1 cellular context compared by ENCODE assay signal in genomic region chr11:2891291-2891690, GRCh38.
TF ChIP-seq lines count a peak whose summit lies in the region.

No MANE protein-coding gene starts in this region.

TF ChIP-seq in K562, 482 proteins besides CTCF, POLR2A, EP300 and RAD21 (continued from another document):
- peak in 1 of 2 experiments; percentile 21 for TF ChIP-seq E2F6 (IDR thresholded peaks at IDR 0.05; ENCODE audit: borderline replicate concordance in 1 of 2, extremely low read depth in 1 of 2, insufficient read depth in 1 of 2, insufficient read length in 1 of 2, low read depth in 1 of 2, low read length in 1 of 2, poor library complexity in 1 of 2, severe bottlenecking in 1 of 2)
- peak; percentile 72 for TF ChIP-seq CTCFL (IDR thresholded peaks at IDR 0.05; ENCODE audit: borderline replicate concordance, insufficient read depth, low read depth, low read length, poor library complexity, severe bottlenecking)
- TF ChIP-seq TRIM24 (IDR thresholded peaks at IDR 0.05), result no peak
- no peak for TF ChIP-seq SLC30A9 (CRISPR knock-in tag; IDR thresholded peaks at IDR 0.05)
- TF ChIP-seq SMARCA4 (IDR thresholded peaks at IDR 0.05), result no peak
- no peak for TF ChIP-seq ZNF76 (CRISPR knock-in tag; IDR thresholded peaks at IDR 0.05; ENCODE audit: borderline replicate concordance)
- no peak for TF ChIP-seq KDM5B (IDR thresholded peaks at IDR 0.05; ENCODE audit: insufficient replicate concordance, low read depth, low read length)
- TF ChIP-seq ZBTB7A (IDR thresholded peaks at IDR 0.05; ENCODE audit: borderline replicate concordance, control insufficient read depth, low read depth, low read length), result peak; percentile 90
- TF ChIP-seq GTF3C2 (IDR thresholded peaks at IDR 0.05; ENCODE audit: borderline replicate concordance, extremely low read depth, insufficient read length), result no peak
- no peak for TF ChIP-seq MLLT1 (IDR thresholded peaks at IDR 0.05)
- TF ChIP-seq TFAP4 (CRISPR knock-in tag; IDR thresholded peaks at IDR 0.05; ENCODE audit: borderline replicate concordance), result no peak
- no peak for TF ChIP-seq ZNF408 (CRISPR knock-in tag; IDR thresholded peaks at IDR 0.05; ENCODE audit: low read depth)
- no peak for TF ChIP-seq HLTF (IDR thresholded peaks at IDR 0.05)
TF ChIP-seq in K562: peak in this region for 5.
